20 cellular contexts compared by ENCODE assay signal in the genomic region with DNA sequence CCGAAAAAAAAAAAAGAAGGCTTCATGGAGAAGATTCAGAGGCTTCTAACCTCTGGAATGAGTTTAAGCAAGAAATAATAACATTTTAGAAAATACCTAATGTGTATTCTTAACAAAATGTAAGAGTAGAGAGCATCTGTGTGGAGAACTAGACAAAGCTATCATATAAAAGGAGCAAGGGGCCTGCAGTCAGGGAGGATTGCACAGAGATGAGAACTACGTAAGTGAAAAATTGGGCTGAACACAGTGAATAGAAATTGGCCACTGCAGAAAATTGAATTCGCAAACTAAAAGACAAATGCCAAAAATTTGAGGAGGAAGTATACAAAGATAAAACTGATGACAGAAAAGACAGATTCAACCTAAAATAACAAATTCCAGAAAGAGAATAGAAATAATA.
A peak's percentile ranks its signal among the peaks of the same experiment; 100 is the strongest.
DNase-seq lines count a peak whose midpoint lies in the region; ATAC-seq and TF ChIP-seq lines count a peak whose summit lies in the region.
"Had no signal": no experiment of that assay in that cellular context is flagged by ENCODE, and none has a peak within 500 bp of the region (broad histone marks: within the 10 kb centered on the region; RNA-seq: fewer than 3 reads in every experiment).

No MANE protein-coding gene starts in this region.

- no peak overlapping the region for H3K4me3 ChIP-seq in left ventricle myocardium inferior
- no peak overlapping the region for H3K4me3 ChIP-seq in right cardiac atrium (ENCODE audit: low read length)
- H3K4me3 ChIP-seq: BLaER1, GM12878 had no signal

- H3K36me3 Mint-ChIP-seq in Calu3 (ENCODE audit: insufficient read depth, unreplicated experiment) = no peaks in the 10 kb centered on the region

- TF ChIP-seq CTCF in Calu3 (IDR thresholded peaks at IDR 0.05; ENCODE audit: unreplicated experiment) (no peak), left ventricle myocardium inferior (IDR thresholded peaks at IDR 0.05; ENCODE audit: borderline replicate concordance) (no peak)

- CTCF ChIA-PET in Calu3 (lab: Charles Lee) = interaction anchor here (2.2 kb wide), 1 partner anchor 18 kb away, joined by 5 read pairs; no protein-coding TSS in a partner anchor

- intact Hi-C loops in Right ventricle myocardium superior (cut with DNase I) (no loop called here), cardiac septum (cut with DNase I) (no loop called here), Calu3 (cut with micrococcal nuclease; ENCODE audit: unreplicated experiment) (no loop called here), left ventricle myocardium inferior (cut with micrococcal nuclease) (no loop called here), right cardiac atrium (cut with DNase I) (no loop called here)

- H3K4me1 Mint-ChIP-seq in Calu3 (ENCODE audit: low read depth, unreplicated experiment) = no peaks in the 10 kb centered on the region
- H3K4me1 Mint-ChIP-seq: CD14-positive monocyte; CD4-positive, alpha-beta memory T cell; CD8-positive, alpha-beta memory T cell had no signal

- no peak overlapping the region for H3K4me3 Mint-ChIP-seq in Calu3 (ENCODE audit: low read depth, unreplicated experiment)
- H3K4me3 Mint-ChIP-seq: CD14-positive monocyte; CD4-positive, alpha-beta memory T cell; CD4-positive, CD25-positive, alpha-beta regulatory T cell; CD8-positive, alpha-beta memory T cell had no signal

- no peaks in the 10 kb centered on the region for H3K9me3 Mint-ChIP-seq in Calu3 (ENCODE audit: low read depth, unreplicated experiment)
- H3K9me3 Mint-ChIP-seq: CD4-positive, CD25-positive, alpha-beta regulatory T cell; CD8-positive, alpha-beta memory T cell had no signal

- no peaks in the 10 kb centered on the region for H3K27me3 Mint-ChIP-seq in Calu3 (ENCODE audit: unreplicated experiment)
- H3K27me3 Mint-ChIP-seq: CD4-positive, alpha-beta memory T cell; CD4-positive, CD25-positive, alpha-beta regulatory T cell; CD8-positive, alpha-beta memory T cell had no signal

- no peaks in the 10 kb centered on the region for H3K36me3 ChIP-seq in left ventricle myocardium inferior
- H3K36me3 ChIP-seq: BE2C had no signal

- ATAC-seq in Right ventricle myocardium superior (ENCODE audit: poor library complexity) = peak; percentile 46
- ATAC-seq in right cardiac atrium = peak; percentile 52 to 80
- no peak for ATAC-seq in HG03135 (IDR thresholded peaks at IDR 0.05; ENCODE audit: unreplicated experiment)
- ATAC-seq: GM12878 had no signal

- H3K27ac Mint-ChIP-seq in Calu3 (ENCODE audit: unreplicated experiment) = peak overlapping the region; percentile 4
- H3K27ac Mint-ChIP-seq: CD14-positive monocyte had no signal

- H3K9me3 ChIP-seq in left ventricle myocardium inferior (replicated peaks) (no peaks in the 10 kb centered on the region), right cardiac atrium (ENCODE audit: control insufficient read depth, low read length) (no peaks in the 10 kb centered on the region)
- H3K9me3 ChIP-seq: BE2C had no signal

- H3K4me1 ChIP-seq in left ventricle myocardium inferior (no peaks in the 10 kb centered on the region), right cardiac atrium (ENCODE audit: control insufficient read depth, insufficient read depth, low read length) (no peaks in the 10 kb centered on the region)
- H3K4me1 ChIP-seq: BLaER1 had no signal

- peak overlapping the region; percentile 25 for H3K27ac ChIP-seq in left ventricle myocardium inferior (replicated peaks)
- H3K27ac ChIP-seq in right cardiac atrium (ENCODE audit: low read length) = no peak overlapping the region
- H3K27ac ChIP-seq: BLaER1 had no signal

- 67% methylated on average over 3 of the region's 3 CpGs for WGBS in right cardiac atrium

- no TSS peak for BruUV-seq in Calu3 (replicated peaks; lab: Mats Ljungman, UMichigan)

- DNase-seq in Right ventricle myocardium superior (no peak), cardiac septum (ENCODE audit: low spot score) (no peak), Calu3 (no peak), left ventricle myocardium inferior (no peak), right cardiac atrium (no peak), anterior cingulate cortex (lab: John Stamatoyannopoulos, UW) (no peak), GF-D8 (lab: John Stamatoyannopoulos, UW) (no peak)
- DNase-seq: 8988T; ACHN; BE2C; C1 segment of cervical spinal cord; CD4-positive, alpha-beta memory T cell; CD4-positive, CD25-positive, alpha-beta regulatory T cell; CD8-positive, alpha-beta memory T cell; COR-L47; DMS79 treated with DMSO at 0.1 percent for 48 hours had no signal

- H3K27me3 ChIP-seq in left ventricle myocardium inferior (ENCODE audit: low read depth) (no peaks in the 10 kb centered on the region), right cardiac atrium (ENCODE audit: control insufficient read depth, insufficient read depth) (no peaks in the 10 kb centered on the region)
- H3K27me3 ChIP-seq: BE2C, BLaER1 had no signal
